Comparison of ENCODE assay signal across 8 cellular contexts in the genomic region with DNA sequence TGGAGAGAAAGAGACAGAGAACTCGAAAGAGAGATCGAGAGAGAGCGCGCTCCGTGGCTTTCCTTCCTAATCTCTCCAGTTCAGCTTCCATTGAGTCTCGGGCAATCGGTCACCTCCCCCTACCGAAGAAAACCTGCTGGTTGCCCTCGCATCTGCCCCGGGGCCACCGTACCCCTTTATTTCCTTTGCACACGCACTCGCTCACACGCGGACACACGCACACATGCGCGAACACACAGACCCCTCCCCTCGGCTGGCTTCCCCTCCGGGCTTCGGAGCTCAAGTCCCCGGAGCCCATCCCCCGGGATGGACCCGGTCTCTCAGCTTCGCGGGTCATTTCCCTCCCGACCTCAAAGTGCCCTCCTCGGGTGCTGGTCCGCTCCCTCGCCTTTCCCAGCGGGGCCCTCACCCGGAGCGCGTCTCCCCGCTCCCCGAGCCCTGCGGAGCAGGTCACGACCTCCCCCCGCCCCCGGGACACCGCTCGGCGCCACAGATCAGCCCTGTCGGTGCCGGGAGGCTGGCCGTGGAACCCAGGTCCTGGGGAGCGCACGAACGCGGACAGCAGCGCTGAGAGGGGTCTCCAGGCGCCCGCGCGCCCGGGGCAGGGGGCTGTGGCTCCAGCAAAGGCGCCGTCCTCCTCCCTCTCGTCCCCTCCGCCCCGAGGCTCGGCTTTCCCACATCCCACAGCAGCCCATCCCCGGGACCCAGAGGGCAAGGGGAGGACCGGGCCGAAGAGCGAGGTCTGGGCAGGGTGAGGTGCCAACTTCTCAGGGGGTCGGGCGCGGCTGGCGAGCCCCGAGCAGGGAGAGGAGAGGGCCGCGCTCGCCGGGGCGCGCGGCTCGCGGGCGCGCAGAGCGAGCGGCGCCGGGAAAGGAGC. TPM values are rescaled to one million over a fixed set of nuclear protein-coding genes. Genes with fewer than 3 reads are reported as not detected.
DNase-seq lines count a peak whose midpoint lies in the region; ATAC-seq and TF ChIP-seq lines count a peak whose summit lies in the region.

No MANE protein-coding gene starts in this region.

- H3K4me1 Mint-ChIP-seq in central memory CD8-positive, alpha-beta T cell, result peaks cover 5% of the 10 kb centered on the region

- H3K4me1 ChIP-seq in left lung (peaks cover 0 to 30% of the 10 kb centered on the region in 2 donors), testis (no peaks in the 10 kb centered on the region)

- H3K27me3 ChIP-seq in left lung, result peaks cover 9 to 41% of the 10 kb centered on the region in 2 donors
- no peaks in the 10 kb centered on the region for H3K27me3 ChIP-seq in testis

- ATAC-seq in central memory CD8-positive, alpha-beta T cell (replicated peaks; ENCODE audit: extremely low read depth, poor library complexity, severe bottlenecking), result no peak
- peak; percentile 24 for ATAC-seq in left lung
- no peak for ATAC-seq in HG03108 (IDR thresholded peaks at IDR 0.05; ENCODE audit: unreplicated experiment)
- ATAC-seq in HG03439 (IDR thresholded peaks at IDR 0.05; ENCODE audit: unreplicated experiment), result no peak

- TF ChIP-seq POLR2A in testis (IDR thresholded peaks at IDR 0.05), result no peak

- peaks cover 3% of the 10 kb centered on the region for H3K36me3 Mint-ChIP-seq in central memory CD8-positive, alpha-beta T cell (ENCODE audit: insufficient read depth)

- H3K4me3 ChIP-seq in left lung, result peak overlapping the region; percentile 56 to 91
- H3K4me3 ChIP-seq in testis, result peak overlapping the region; percentile 54 to 61

- H3K36me3 ChIP-seq in left lung (no peaks in the 10 kb centered on the region), testis (ENCODE audit: low read depth, missing control alignments) (no peaks in the 10 kb centered on the region)

- H3K9me3 Mint-ChIP-seq in central memory CD8-positive, alpha-beta T cell, result peaks cover 5% of the 10 kb centered on the region

- no peak overlapping the region for H3K27ac Mint-ChIP-seq in central memory CD8-positive, alpha-beta T cell (ENCODE audit: low read depth)

- intact Hi-C loops in left lung (cut with DNase I) (no loop called here), testis (cut with DNase I; ENCODE audit: low total_unique reads) (no loop called here)

- H3K9me3 ChIP-seq in left lung, result no peaks in the 10 kb centered on the region
- no peaks in the 10 kb centered on the region for H3K9me3 ChIP-seq in testis

- in situ Hi-C loops in GM13976 (cut with MboI; ENCODE audit: low sequenced_read_pairs, unreplicated experiment), result no loop called here

- H3K4me3 Mint-ChIP-seq in central memory CD8-positive, alpha-beta T cell, result peak overlapping the region; percentile 72

- peak overlapping the region; percentile 77 to 86 for H3K27ac ChIP-seq in left lung
- H3K27ac ChIP-seq in testis, result peak overlapping the region in 1 of 2 donors; percentile 56

- DNase-seq in GM13976 (ENCODE audit: low spot score) (peak; percentile 29), NCI-H345 treated with DMSO at 0.1 percent for 48 hours (lab: John Stamatoyannopoulos, UW; ENCODE audit: unreplicated experiment) (peak; percentile 36), left lung (peak; percentile 48 to 86), testis (peak; percentile 22)
- no peak for DNase-seq in central memory CD8-positive, alpha-beta T cell (ENCODE audit: low spot score in 2 of 2)
- no peak for DNase-seq in NK-92 treated with Interleukin-12 subunit alpha and Interleukin-12 subunit beta, amount 100 ng/mL, for 24 hours (lab: John Stamatoyannopoulos, UW)

- 1 to 2% methylated on average over 49 to 86 of the region's 86 CpGs for WGBS in testis, 2 donors

- TF ChIP-seq CTCF in GM13976 (IDR thresholded peaks at IDR 0.05; ENCODE audit: borderline replicate concordance, control extremely low read depth, extremely low read depth, insufficient read depth, missing control alignments), result no peak
- TF ChIP-seq CTCF in left lung (IDR thresholded peaks at IDR 0.05), result no peak
- no peak for TF ChIP-seq CTCF in testis (IDR thresholded peaks at IDR 0.05)

- peaks cover 48% of the 10 kb centered on the region for H3K27me3 Mint-ChIP-seq in central memory CD8-positive, alpha-beta T cell

RNA-seq across cellular contexts. Expression of gene DACH1, which starts 1.8 kb away (rescaled TPM):
- total RNA-seq in left lung, result 1 to 10 TPM; 4.6 to 8.1 TPM
- total RNA-seq in testis, result 1 to 10 TPM; 4.7 to 5.4 TPM
- 11.1 TPM for polyA plus RNA-seq in testis (ENCODE audit: insufficient read depth, low read depth, low replicate concordance)

Comparison
In these comparisons a context has a peak if more than half of its experiments do, and no peak if none do; other contexts are left out.
1. DNase-seq: peak in GM13976 (single experiment), NCI-H345 treated with DMSO at 0.1 percent for 48 hours (single experiment), left lung (2 of 2) and testis (single experiment); none in central memory CD8-positive, alpha-beta T cell (0 of 2) and NK-92 treated with Interleukin-12 subunit alpha and Interleukin-12 subunit beta, amount 100 ng/mL, for 24 hours (single experiment).